In the genomic region with DNA sequence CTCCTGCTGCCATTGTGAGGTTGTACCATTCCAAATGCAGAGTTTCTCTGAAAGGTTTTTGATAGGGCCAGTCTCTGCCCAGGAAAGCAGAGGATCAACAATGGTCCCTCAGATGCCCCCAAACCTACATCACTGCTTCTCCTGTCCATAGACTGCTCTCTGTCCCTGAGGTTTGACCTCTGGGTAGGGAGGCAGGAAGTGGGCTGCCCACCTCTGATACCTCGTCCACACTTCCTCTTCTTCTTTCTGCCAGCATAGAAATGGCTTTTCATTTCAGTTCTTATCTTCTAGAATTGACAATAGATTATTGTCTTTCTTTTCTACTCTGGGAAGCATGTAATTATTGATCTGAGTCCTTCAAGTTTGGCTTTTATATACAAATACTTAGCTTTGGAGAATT, we compare ENCODE assay signal across 13 cellular contexts.
A peak's percentile ranks its signal among the peaks of the same experiment; 100 is the strongest.
DNase-seq lines count a peak whose midpoint lies in the region; ATAC-seq and TF ChIP-seq lines count a peak whose summit lies in the region.
"Had no signal": no experiment of that assay in that cellular context is flagged by ENCODE, and none has a peak within 500 bp of the region (broad histone marks: within the 10 kb centered on the region; RNA-seq: fewer than 3 reads in every experiment).

No MANE protein-coding gene starts in this region.

- DNase-seq in GM10248 (ENCODE audit: extremely low spot score) (peak; percentile 15), Kasumi-1 (lab: John Stamatoyannopoulos, UW) (peak; percentile 5 to 7), T-helper 2 cell (no peak), AG08395 (ENCODE audit: low spot score) (no peak), RPMI8226 (no peak), SK-N-DZ (ENCODE audit: low spot score) (no peak)
- DNase-seq: activated naive CD8-positive, alpha-beta T cell treated with anti-CD3 and anti-CD28 coated beads, Interleukin-2, amount 10 ng/mL, durations not matched to agents 7 days and 5 days; cortex of kidney; kidney; NCI-H1436; NCI-H82 had no signal

- POLR2A ChIA-PET in GM10248 (lab: Yijun Ruan, JAX), result no interaction called here

- peak; percentile 85 for ATAC-seq in GM19395 (IDR thresholded peaks at IDR 0.05; ENCODE audit: unreplicated experiment)
- ATAC-seq in HG02798 (IDR thresholded peaks at IDR 0.05; ENCODE audit: poor library complexity, unreplicated experiment), result peak; percentile 68

- TF ChIP-seq CTCF in GM10248 (IDR thresholded peaks at IDR 0.05; ENCODE audit: control extremely low read depth, extremely low read depth, low read depth, missing control alignments), result no peak

- CTCF ChIA-PET in GM10248 (lab: Yijun Ruan, JAX), result interaction anchor here (1.0 to 2.0 kb wide), 2 partner anchors 13 to 15 kb away, joined by 3 to 6 read pairs; no protein-coding TSS in a partner anchor

Comparison
In these comparisons a context has a peak if more than half of its experiments do, and no peak if none do; other contexts are left out.
1. DNase-seq: peak in GM10248 (single experiment) and Kasumi-1 (2 of 2); none in T-helper 2 cell (0 of 5), AG08395 (single experiment), RPMI8226 (single experiment) and SK-N-DZ (single experiment).